ENCODE assay signal across 8 cellular contexts in genomic region chr11:117226388-117227385, GRCh38. TPM values are rescaled to one million over a fixed set of nuclear protein-coding genes. Genes with fewer than 3 reads are reported as not detected.
DNase-seq lines count a peak whose midpoint lies in the region; ATAC-seq and TF ChIP-seq lines count a peak whose summit lies in the region.

No MANE protein-coding gene starts in this region.

- H3K27me3 ChIP-seq in lung (ENCODE audit: control insufficient read depth, insufficient read depth) (no peaks in the 10 kb centered on the region), testis (no peaks in the 10 kb centered on the region)

- H3K4me1 ChIP-seq in lung (ENCODE audit: control insufficient read depth in 2 of 2, insufficient read depth in 2 of 2, low read length in 2 of 2) (peaks cover 1% of the 10 kb centered on the region in 2 donors), testis (peaks cover 14% of the 10 kb centered on the region)

- no peak for TF ChIP-seq POLR2A in testis (IDR thresholded peaks at IDR 0.05)

- peak; percentile 89 for DNase-seq in GF-D8 (lab: John Stamatoyannopoulos, UW)
- peak; percentile 90 for DNase-seq in NCI-H2171 treated with DMSO at 0.1 percent for 48 hours (lab: John Stamatoyannopoulos, UW)
- DNase-seq in UCSD-AML1 (lab: John Stamatoyannopoulos, UW; ENCODE audit: unreplicated experiment): peak; percentile 39
- peak; percentile 36 for DNase-seq in effector CD4-positive, alpha-beta T cell
- no peak for DNase-seq in lung (ENCODE audit: low spot score)
- DNase-seq in testis: peak; percentile 60

- ATAC-seq in HG03095 (IDR thresholded peaks at IDR 0.05; ENCODE audit: unreplicated experiment) (peak; percentile 51), lung (ENCODE audit: insufficient read depth, low FRiP score) (peak; percentile 81), GM18861 (IDR thresholded peaks at IDR 0.05; ENCODE audit: unreplicated experiment) (no peak)

- H3K36me3 ChIP-seq in lung (ENCODE audit: control insufficient read depth in 2 of 2, insufficient read depth in 2 of 2, low read length in 2 of 2) (peaks cover 12 to 46% of the 10 kb centered on the region in 2 donors), testis (ENCODE audit: low read depth, missing control alignments) (no peaks in the 10 kb centered on the region)

- H3K27ac ChIP-seq in lung (ENCODE audit: low read depth in 1 of 2, low read length in 1 of 2): no peak overlapping the region
- H3K27ac ChIP-seq in testis: no peak overlapping the region

- intact Hi-C loops in testis (cut with DNase I; ENCODE audit: low total_unique reads): no loop called here

- H3K9me3 ChIP-seq in lung (ENCODE audit: control insufficient read depth in 2 of 2, insufficient read depth in 1 of 2, low read length in 1 of 2) (no peaks in the 10 kb centered on the region), testis (no peaks in the 10 kb centered on the region)

- 75 to 77% methylated on average over 19 of the region's 19 CpGs for whole genome bisulfite sequencing in lung, 2 donors
- WGBS in testis, 2 donors: 73 to 74% methylated on average over 19 of the region's 19 CpGs

- TF ChIP-seq CTCF in lung (IDR thresholded peaks at IDR 0.05; ENCODE audit: control extremely low read depth, extremely low read depth) (peak; percentile 80), testis (IDR thresholded peaks at IDR 0.05) (peak; percentile 74 to 82 (median 82))

- no peak overlapping the region for H3K4me3 ChIP-seq in lung
- no peak overlapping the region for H3K4me3 ChIP-seq in testis

RNA-seq across cellular contexts. Expression of gene PCSK7, which starts 5.2 kb away (rescaled TPM):
- total RNA-seq in lung: 10 to 100 TPM; 33.9 to 82.5 TPM
- polyA plus RNA-seq in lung: 10 to 100 TPM; 29.2 to 31.9 TPM
- 10 to 100 TPM; 57.7 to 66.5 TPM for total RNA-seq in testis
- 52.0 TPM for polyA plus RNA-seq in testis (ENCODE audit: insufficient read depth, low read depth, low replicate concordance)

RNA-seq across cellular contexts. Expression of gene RNF214, which starts 5.8 kb away (rescaled TPM):
- total RNA-seq in lung: 10 to 100 TPM; 18.5 to 19.8 TPM
- polyA plus RNA-seq in lung: 10 to 100 TPM in 1 of 2 donors, 1 to 10 TPM in 1; 8.6 to 10.7 TPM
- total RNA-seq in testis: 10 to 100 TPM; 37.8 to 48.9 TPM
- polyA plus RNA-seq in testis (ENCODE audit: insufficient read depth, low read depth, low replicate concordance): 44.9 TPM

RNA-seq across cellular contexts. Expression of gene TAGLN, which starts 27.5 kb away (rescaled TPM):
- 100 to 1,000 TPM; 172 to 505 TPM for total RNA-seq in lung
- polyA plus RNA-seq in lung: 100 to 1,000 TPM; 534 to 683 TPM
- 100 to 1,000 TPM; 167 to 187 TPM for total RNA-seq in testis
- 800 TPM for polyA plus RNA-seq in testis (ENCODE audit: insufficient read depth, low read depth, low replicate concordance)

RNA-seq across cellular contexts. Expression of gene SIDT2, which starts 48.1 kb away (rescaled TPM):
- total RNA-seq in lung (10 to 100 TPM; 25.4 to 84.8 TPM), testis (100 to 1,000 TPM in 1 of 2 donors, 10 to 100 TPM in 1; 93.8 to 129 TPM)
- polyA plus RNA-seq in lung (10 to 100 TPM; 31.4 to 45.4 TPM), testis (ENCODE audit: insufficient read depth, low read depth, low replicate concordance) (69.5 TPM)
